18 cellular contexts compared by ENCODE assay signal in genomic region chr1:49389699-49390098, GRCh38.
DNase-seq lines count a peak whose midpoint lies in the region; ATAC-seq and TF ChIP-seq lines count a peak whose summit lies in the region.
"Had no signal": no experiment of that assay in that cellular context is flagged by ENCODE, and none has a peak within 500 bp of the region (broad histone marks: within the 10 kb centered on the region; RNA-seq: fewer than 3 reads in every experiment).

No MANE protein-coding gene starts in this region.

- POLR2A ChIA-PET in A673 (lab: Charles Lee; ENCODE audit: low non-redundant PET), result no interaction called here
- POLR2A ChIA-PET in SK-N-SH (lab: Yijun Ruan, JAX), result no interaction called here

- no peak overlapping the region for H3K4me3 ChIP-seq in A673 (ENCODE audit: low read depth, low read length, poor library complexity, severe bottlenecking)
- no peak overlapping the region for H3K4me3 ChIP-seq in BLaER1 treated with 17β-estradiol and CSF1 and Interleukin-3, amounts not matched to agents 10 nM and 100 nM
- H3K4me3 ChIP-seq in SK-N-SH (ENCODE audit: low read depth in 2 of 2, low read length in 1 of 2), result no peak overlapping the region
- H3K4me3 ChIP-seq: GM23248 had no signal

- H3K9me3 ChIP-seq in A673 (ENCODE audit: low read depth, low read length, poor library complexity, severe bottlenecking) (no peaks in the 10 kb centered on the region), SK-N-SH (no peaks in the 10 kb centered on the region)
- no peaks in the 10 kb centered on the region for H3K9me3 ChIP-seq in BLaER1 treated with 17β-estradiol and CSF1 and Interleukin-3, amounts not matched to agents 10 nM and 100 nM (replicated peaks in 1 of 11)

- no TSS peak for BruUV-seq in A673 (replicated peaks; lab: Mats Ljungman, UMichigan)

- H3K27me3 ChIP-seq in A673 (replicated peaks; ENCODE audit: insufficient read depth, low read depth, low read length, poor library complexity) (no peaks in the 10 kb centered on the region), SK-N-SH (ENCODE audit: insufficient read depth) (no peaks in the 10 kb centered on the region)
- H3K27me3 ChIP-seq in BLaER1 treated with 17β-estradiol and CSF1 and Interleukin-3, amounts not matched to agents 10 nM and 100 nM, result no peaks in the 10 kb centered on the region

- TF ChIP-seq CTCF in A673 (conservative IDR thresholded peaks at IDR 0.05; ENCODE audit: low read depth, low read length), result no peak
- no peak for TF ChIP-seq CTCF in SK-N-SH (IDR thresholded peaks at IDR 0.05)

- DNase-seq in A673 (ENCODE audit: low spot score) (peak; percentile 1), SK-N-SH (peak; percentile 1), left kidney (ENCODE audit: low read depth, low spot score) (peak; percentile 7), erythroblast (lab: John Stamatoyannopoulos, UW) (no peak), AG20443 (ENCODE audit: low spot score) (no peak)
- DNase-seq: ACHN; C1 segment of cervical spinal cord; Calu3; CD4-positive, alpha-beta memory T cell; COR-L47; DMS53; GF-D8; GM23248; H7; HCEC 1CT had no signal

- intact Hi-C loops in A673 (cut with micrococcal nuclease; ENCODE audit: unreplicated experiment), result no loop called here

- H2AFZ ChIP-seq in SK-N-SH (ENCODE audit: low read depth), result no peak overlapping the region
- H2AFZ ChIP-seq: GM23248 had no signal

- no peaks in the 10 kb centered on the region for H3K79me2 ChIP-seq in SK-N-SH (ENCODE audit: insufficient read depth)

- TF ChIP-seq RAD21 in SK-N-SH (IDR thresholded peaks at IDR 0.05; ENCODE audit: low read length), result no peak

- peak overlapping the region in 8 of 11 experiments; percentile 4 to 45 (median 28); a peak in 12 of 22 replicates for H3K4me2 ChIP-seq in BLaER1 treated with 17β-estradiol and CSF1 and Interleukin-3, amounts not matched to agents 10 nM and 100 nM
- no peak overlapping the region for H3K4me2 ChIP-seq in SK-N-SH

- no peaks in the 10 kb centered on the region for H4K20me1 ChIP-seq in BLaER1 treated with 17β-estradiol and CSF1 and Interleukin-3, amounts not matched to agents 10 nM and 100 nM
- H4K20me1 ChIP-seq in SK-N-SH (ENCODE audit: insufficient read depth), result no peaks in the 10 kb centered on the region

- ATAC-seq in GM21717 (IDR thresholded peaks at IDR 0.05; ENCODE audit: unreplicated experiment), result no peak

- H3K4me1 ChIP-seq in A673 (ENCODE audit: insufficient read depth, low read length, poor library complexity, severe bottlenecking), result peaks cover 14% of the 10 kb centered on the region
- H3K4me1 ChIP-seq in BLaER1 treated with 17β-estradiol and CSF1 and Interleukin-3, amounts not matched to agents 10 nM and 100 nM, result peaks cover 0 to 16% (median 11%) of the 10 kb centered on the region in 10 experiments; a peak in 11 of 20 replicates
- H3K4me1 ChIP-seq in SK-N-SH (ENCODE audit: control insufficient read depth in 1 of 2, insufficient read depth in 2 of 2, low read depth in 1 of 2, low read length in 1 of 2), result no peaks in the 10 kb centered on the region; a peak in 1 of 4 replicates

- no peaks in the 10 kb centered on the region for H3F3A ChIP-seq in SK-N-SH (replicated peaks; ENCODE audit: insufficient read depth)

- no peaks in the 10 kb centered on the region for H3K9me2 ChIP-seq in SK-N-SH

- H3K36me3 ChIP-seq in A673 (ENCODE audit: insufficient read depth, low read length, poor library complexity, severe bottlenecking) (no peaks in the 10 kb centered on the region), SK-N-SH (replicated peaks in 1 of 2; ENCODE audit: control insufficient read depth in 1 of 2, insufficient read depth in 2 of 2, low read length in 1 of 2) (no peaks in the 10 kb centered on the region)
- H3K36me3 ChIP-seq in BLaER1 treated with 17β-estradiol and CSF1 and Interleukin-3, amounts not matched to agents 10 nM and 100 nM, result no peaks in the 10 kb centered on the region

- TF ChIP-seq POLR2A in erythroblast (IDR thresholded peaks at IDR 0.05; ENCODE audit: low read length), result no peak

- TF ChIP-seq EP300 in SK-N-SH (IDR thresholded peaks at IDR 0.05; ENCODE audit: borderline replicate concordance in 1 of 2, low read depth in 1 of 2, low read length in 1 of 2), result no peak

- no peak overlapping the region for H3K9ac ChIP-seq in BLaER1 treated with 17β-estradiol and CSF1 and Interleukin-3, amounts not matched to agents 10 nM and 100 nM
- H3K9ac ChIP-seq in SK-N-SH, result no peak overlapping the region
- H3K9ac ChIP-seq: GM23248 had no signal

- H3K27ac ChIP-seq in A673 (ENCODE audit: low read depth, low read length, poor library complexity, severe bottlenecking) (peak overlapping the region; percentile 33), SK-N-SH (ENCODE audit: low read depth in 2 of 2, low read length in 1 of 2) (peak overlapping the region in 1 of 2 experiments; percentile 43; a peak in 2 of 4 replicates)
- H3K27ac ChIP-seq in BLaER1 treated with 17β-estradiol and CSF1 and Interleukin-3, amounts not matched to agents 10 nM and 100 nM, result no peak overlapping the region; a peak in 1 of 22 replicates
- H3K27ac ChIP-seq: 22Rv1, GM23248 had no signal

- CTCF ChIA-PET in A673 (lab: Charles Lee) (no interaction called here), SK-N-SH (lab: Yijun Ruan, JAX) (interaction anchor here (0.8 kb wide), 1 partner anchor 712 kb away, joined by 3 read pairs; no protein-coding TSS in a partner anchor)

TF ChIP-seq in SK-N-SH, 30 proteins besides CTCF, POLR2A, EP300 and RAD21 (continues in another document):
- TF ChIP-seq GABPA (IDR thresholded peaks at IDR 0.05; ENCODE audit: low read depth) (no peak), ZBTB33 (IDR thresholded peaks at IDR 0.05; ENCODE audit: borderline replicate concordance, low read depth) (no peak), FOXJ3 (CRISPR knock-in tag; IDR thresholded peaks at IDR 0.05) (no peak), MEF2A (IDR thresholded peaks at IDR 0.05; ENCODE audit: borderline replicate concordance, low read depth) (no peak), TEAD4 (IDR thresholded peaks at IDR 0.05; ENCODE audit: borderline replicate concordance, insufficient read depth) (no peak), NRF1 (IDR thresholded peaks at IDR 0.05; ENCODE audit: low read depth, low read length) (no peak), EZH2phosphoT487 (IDR thresholded peaks at IDR 0.05; ENCODE audit: borderline replicate concordance, low read depth) (no peak), USF1 (IDR thresholded peaks at IDR 0.05; ENCODE audit: borderline replicate concordance, low read depth) (no peak), FOXM1 (IDR thresholded peaks at IDR 0.05; ENCODE audit: low read depth) (no peak), MAX (IDR thresholded peaks at IDR 0.05; ENCODE audit: low read depth) (no peak), SIN3A (IDR thresholded peaks at IDR 0.05; ENCODE audit: borderline replicate concordance, low read depth, low read length) (no peak), IRF3 (IDR thresholded peaks at IDR 0.05; ENCODE audit: low read depth, low read length) (no peak)

Comparison
In these comparisons a context has a peak if more than half of its experiments do, and no peak if none do; other contexts are left out.
1. DNase-seq: peak in A673 (single experiment), SK-N-SH (single experiment) and left kidney (single experiment); none in erythroblast (0 of 2) and AG20443 (single experiment).